ENCODE assay signal across 8 cellular contexts in the genomic region with DNA sequence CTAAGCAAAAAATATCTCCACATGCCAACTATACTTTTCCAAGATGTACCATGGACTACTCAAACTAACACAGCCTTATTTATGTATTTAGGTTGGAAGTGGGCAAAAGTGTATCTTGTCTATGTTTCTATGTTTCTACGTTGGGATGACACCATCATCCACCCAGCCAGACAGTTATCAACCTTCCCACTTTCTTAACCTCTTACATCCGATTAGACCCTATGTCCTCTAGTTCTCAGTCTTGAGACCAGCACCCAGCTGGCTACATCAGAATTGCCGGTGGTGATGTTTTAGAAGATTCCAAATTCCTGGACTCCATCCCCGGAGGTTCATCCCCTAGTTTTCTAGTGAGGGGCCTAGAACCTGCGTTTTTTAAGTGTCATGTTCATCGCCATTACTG. TPM values are rescaled to one million over a fixed set of nuclear protein-coding genes. Genes with fewer than 3 reads are reported as not detected.
DNase-seq lines count a peak whose midpoint lies in the region; ATAC-seq and TF ChIP-seq lines count a peak whose summit lies in the region.

No MANE protein-coding gene starts in this region.

- H3K27ac Mint-ChIP-seq in activated T-cell treated with anti-CD3 and anti-CD28 coated beads, Interleukin-2, amount 50 U/mL, for 24 hours = peak overlapping the region; percentile 100
- peak overlapping the region; percentile 99 for H3K27ac Mint-ChIP-seq in activated B cell treated with CpG ODN at 0.5 μM for 24 hours
- H3K27ac Mint-ChIP-seq in immature natural killer cell = peak overlapping the region; percentile 95 to 99 (median 97)

- peaks cover 0 to 29% (median 12%) of the 10 kb centered on the region in 4 donors for H3K4me1 ChIP-seq in tibial artery

- H3K36me3 Mint-ChIP-seq in activated T-cell treated with anti-CD3 and anti-CD28 coated beads, Interleukin-2, amount 50 U/mL, for 24 hours (ENCODE audit: low read depth) = peaks cover 47% of the 10 kb centered on the region
- H3K36me3 Mint-ChIP-seq in activated B cell treated with CpG ODN at 0.5 μM for 24 hours (ENCODE audit: low read depth) (peaks cover 13% of the 10 kb centered on the region), immature natural killer cell (no peaks in the 10 kb centered on the region)

- no peaks in the 10 kb centered on the region for H3K9me3 Mint-ChIP-seq in activated T-cell treated with anti-CD3 and anti-CD28 coated beads, Interleukin-2, amount 50 U/mL, for 24 hours
- H3K9me3 Mint-ChIP-seq in activated B cell treated with CpG ODN at 0.5 μM for 24 hours (no peaks in the 10 kb centered on the region), immature natural killer cell (no peaks in the 10 kb centered on the region)

- POLR2A ChIA-PET in activated B cell treated with CpG ODN at 0.5 μM for 24 hours (lab: Charles Lee) = interaction anchor here (2.1 to 3.1 kb wide), 2 partner anchors 47 to 80 kb away, joined by 20 to 95 read pairs; a partner anchor contains a TSS

- H3K4me1 Mint-ChIP-seq in activated T-cell treated with anti-CD3 and anti-CD28 coated beads, Interleukin-2, amount 50 U/mL, for 24 hours (ENCODE audit: low read depth) = peaks cover 38% of the 10 kb centered on the region
- H3K4me1 Mint-ChIP-seq in activated B cell treated with CpG ODN at 0.5 μM for 24 hours (peaks cover 27% of the 10 kb centered on the region), immature natural killer cell (peaks cover 31 to 49% of the 10 kb centered on the region in 2 donors)

- peak overlapping the region; percentile 58 for H3K4me3 ChIP-seq in tibial artery

- H3K36me3 ChIP-seq in tibial artery = no peaks in the 10 kb centered on the region

- CTCF ChIA-PET in activated B cell treated with CpG ODN at 0.5 μM for 24 hours (lab: Charles Lee) = interaction anchor here (2.0 kb wide), 1 partner anchor 448 kb away, joined by 5 read pairs; no protein-coding TSS in a partner anchor

- H3K27me3 Mint-ChIP-seq in activated T-cell treated with anti-CD3 and anti-CD28 coated beads, Interleukin-2, amount 50 U/mL, for 24 hours = no peaks in the 10 kb centered on the region
- H3K27me3 Mint-ChIP-seq in activated B cell treated with CpG ODN at 0.5 μM for 24 hours (no peaks in the 10 kb centered on the region), immature natural killer cell (ENCODE audit: low read depth in 3 of 3) (peaks cover 6 to 13% (median 9%) of the 10 kb centered on the region in 3 donors)

- intact Hi-C loops in activated B cell treated with CpG ODN at 0.5 μM for 24 hours (cut with micrococcal nuclease) (loop anchor here (5.0 kb wide), 1 partner anchor 841 kb away; a partner anchor contains a TSS), tibial artery (cut with DNase I; ENCODE audit: low total_unique reads) (no loop called here)

- H3K4me3 Mint-ChIP-seq in activated T-cell treated with anti-CD3 and anti-CD28 coated beads, Interleukin-2, amount 50 U/mL, for 24 hours = peak overlapping the region; percentile 93
- H3K4me3 Mint-ChIP-seq in activated B cell treated with CpG ODN at 0.5 μM for 24 hours (peak overlapping the region; percentile 93), immature natural killer cell (peak overlapping the region; percentile 91 to 97 (median 94))

- TF ChIP-seq CTCF in activated B cell treated with CpG ODN at 0.5 μM for 24 hours (IDR thresholded peaks at IDR 0.05) (no peak), tibial artery (IDR thresholded peaks at IDR 0.05) (no peak)

- no peak for ATAC-seq in activated B cell treated with CpG ODN at 0.5 μM for 24 hours (ENCODE audit: low read depth)
- no peak for ATAC-seq in GM21367 (IDR thresholded peaks at IDR 0.05; ENCODE audit: unreplicated experiment)

- DNase-seq in activated T-cell treated with anti-CD3 and anti-CD28 coated beads, Interleukin-2, amount 50 U/mL, for 24 hours = no peak
- no peak for DNase-seq in activated T-cell treated with anti-CD3 and anti-CD28 coated beads, Interleukin-2, amount 50 U/mL, for 1 hour
- no peak for DNase-seq in activated B cell treated with CpG ODN at 0.5 μM for 24 hours
- no peak for DNase-seq in immature natural killer cell
- no peak for DNase-seq in tibial artery
- no peak for DNase-seq in HCEC 1CT
- no peak for DNase-seq in NCI-H524 (lab: John Stamatoyannopoulos, UW)

- no peaks in the 10 kb centered on the region for H3K27me3 ChIP-seq in tibial artery

- no peaks in the 10 kb centered on the region for H3K9me3 ChIP-seq in tibial artery

- peak overlapping the region; percentile 81 to 87 for H3K27ac ChIP-seq in tibial artery

RNA-seq across cellular contexts. Expression of a gene that starts 1.0 kb away (rescaled TPM):
- 12.8 and 14.2 TPM in 2 replicates for total RNA-seq in activated B cell treated with CpG ODN at 0.5 μM for 24 hours
- polyA plus RNA-seq in immature natural killer cell = 10 to 100 TPM; 11.3 to 13.7 (median 11.4) TPM

RNA-seq across cellular contexts. Expression of a gene that starts 47.1 kb away (rescaled TPM):
- total RNA-seq in activated B cell treated with CpG ODN at 0.5 μM for 24 hours = 11.7 and 12.9 TPM in 2 replicates
- 1 to 10 TPM; 1.9 to 8.4 (median 6.8) TPM for polyA plus RNA-seq in immature natural killer cell

RNA-seq across cellular contexts. Expression of a gene that starts 47.7 kb away (rescaled TPM):
- total RNA-seq in activated B cell treated with CpG ODN at 0.5 μM for 24 hours = 81.8 and 85.7 TPM in 2 replicates
- polyA plus RNA-seq in immature natural killer cell = 10 to 100 TPM; 10.7 to 19.8 (median 13.7) TPM
